27 cellular contexts compared by ENCODE assay signal in genomic region chr15:92385096-92385495, GRCh38. TPM values are rescaled to one million over a fixed set of nuclear protein-coding genes. Genes with fewer than 3 reads are reported as not detected.
DNase-seq lines count a peak whose midpoint lies in the region; ATAC-seq and TF ChIP-seq lines count a peak whose summit lies in the region.
"Had no signal": no experiment of that assay in that cellular context is flagged by ENCODE, and none has a peak within 500 bp of the region (broad histone marks: within the 10 kb centered on the region; RNA-seq: fewer than 3 reads in every experiment).

No MANE protein-coding gene starts in this region.

- H4K91ac ChIP-seq in mesenchymal stem cell (ENCODE audit: low read length), result no peak overlapping the region

- no peak overlapping the region for H2BK120ac ChIP-seq in mesenchymal stem cell (ENCODE audit: low read depth, low read length)

- no peak for TF ChIP-seq CTCF in AG09309 (IDR thresholded peaks at IDR 0.05; ENCODE audit: control insufficient read depth, insufficient read depth, low read depth, low read length, missing control alignments)
- TF ChIP-seq CTCF in mammary epithelial cell (conservative IDR thresholded peaks at IDR 0.05 in 1 of 2, IDR thresholded peaks at IDR 0.05 in 1 of 2; ENCODE audit: extremely low read depth in 1 of 2, insufficient read depth in 1 of 2, low read depth in 1 of 2, low read length in 2 of 2), result no peak
- no peak for TF ChIP-seq CTCF in right lobe of liver (IDR thresholded peaks at IDR 0.05)
- no peak for TF ChIP-seq CTCF in lower leg skin (IDR thresholded peaks at IDR 0.05)

- H3K27ac ChIP-seq in mammary epithelial cell (ENCODE audit: insufficient read depth, low read depth, low read length) (peak overlapping the region; percentile 41), mesenchymal stem cell (ENCODE audit: low read length, poor library complexity, severe bottlenecking) (no peak overlapping the region), right lobe of liver (no peak overlapping the region)
- H3K27ac ChIP-seq: heart right ventricle, parathyroid adenoma, WERI-Rb-1 had no signal

- H3K18ac ChIP-seq in mesenchymal stem cell (ENCODE audit: low read depth in 1 of 2, low read length in 2 of 2), result no peak overlapping the region

- no peak overlapping the region for H2BK5ac ChIP-seq in mesenchymal stem cell (ENCODE audit: low read depth, low read length, poor library complexity, severe bottlenecking)

- no peak overlapping the region for H3K4ac ChIP-seq in mesenchymal stem cell (ENCODE audit: low read depth in 1 of 2, low read length in 2 of 2)

- no peak overlapping the region for H2BK15ac ChIP-seq in mesenchymal stem cell (ENCODE audit: low read depth, poor library complexity, severe bottlenecking)

- H3K27ac Mint-ChIP-seq in T-helper 17 cell, result no peak overlapping the region
- H3K27ac Mint-ChIP-seq: CD4-positive, alpha-beta memory T cell; natural killer cell treated with Interleukin-12 subunit alpha and Interleukin-12 subunit beta and Interleukin-15 and Interleukin-18, amount 100 ng/mL, for 72 hours had no signal

- no peak overlapping the region for H3K23ac ChIP-seq in mesenchymal stem cell (ENCODE audit: low read length in 2 of 2)

- H3K9ac ChIP-seq in mammary epithelial cell (ENCODE audit: insufficient read depth, low read length) (no peak overlapping the region), mesenchymal stem cell (ENCODE audit: low read length) (no peak overlapping the region)
- H3K9ac ChIP-seq: parathyroid adenoma had no signal

- dilution Hi-C loops in mammary epithelial cell (cut with HindIII; ENCODE audit: low sequenced_read_pairs), result no loop called here

- H3K4me3 Mint-ChIP-seq in T-helper 17 cell, result no peak overlapping the region
- H3K4me3 Mint-ChIP-seq: CD4-positive, alpha-beta memory T cell; natural killer cell treated with Interleukin-12 subunit alpha and Interleukin-12 subunit beta and Interleukin-15 and Interleukin-18, amount 100 ng/mL, for 72 hours had no signal

- in situ Hi-C loops in mammary epithelial cell (cut with MboI; ENCODE audit: low sequenced_read_pairs in 2 of 2), result no loop called here

- CTCF ChIA-PET in mammary epithelial cell (lab: Charles Lee; ENCODE audit: low non-redundant PET), result interaction anchor here (0.5 kb wide), 1 partner anchor 54 kb away, joined by 5 read pairs; no protein-coding TSS in a partner anchor

- intact Hi-C loops in mammary epithelial cell (cut with micrococcal nuclease), result no loop called here
- intact Hi-C loops in right lobe of liver (cut with DNase I), result no loop called here
- intact Hi-C loops in lower leg skin (cut with DNase I; ENCODE audit: low total_unique reads), result no loop called here

- H3K27me3 ChIP-seq in mammary epithelial cell (ENCODE audit: insufficient read depth, low read length) (peaks cover 13% of the 10 kb centered on the region), mesenchymal stem cell (ENCODE audit: control insufficient read depth in 1 of 2, insufficient read depth in 1 of 2, low read length in 2 of 2) (peaks cover 8 to 37% of the 10 kb centered on the region in 2 experiments), right lobe of liver (no peaks in the 10 kb centered on the region)

- peaks cover 2% of the 10 kb centered on the region for H3K36me3 Mint-ChIP-seq in T-helper 17 cell (ENCODE audit: low read depth)
- H3K36me3 Mint-ChIP-seq: CD4-positive, alpha-beta memory T cell; natural killer cell treated with Interleukin-12 subunit alpha and Interleukin-12 subunit beta and Interleukin-15 and Interleukin-18, amount 100 ng/mL, for 72 hours had no signal

- BruUV-seq in mammary epithelial cell (replicated peaks; lab: Mats Ljungman, UMichigan), result no TSS peak

- H4K8ac ChIP-seq in mesenchymal stem cell (ENCODE audit: low read length), result no peak overlapping the region

- no peak overlapping the region for H2AK5ac ChIP-seq in mesenchymal stem cell (ENCODE audit: low read length, severe bottlenecking)

- H3K4me2 ChIP-seq in mammary epithelial cell (ENCODE audit: insufficient read depth, low read depth, low read length) (peak overlapping the region; percentile 43), mesenchymal stem cell (ENCODE audit: low read length, poor library complexity, severe bottlenecking) (no peak overlapping the region)

- H2AFZ ChIP-seq in mammary epithelial cell (ENCODE audit: low read depth, low read length), result peak overlapping the region; percentile 67
- H2AFZ ChIP-seq in mesenchymal stem cell (ENCODE audit: low read depth, low read length), result no peak overlapping the region
- H2AFZ ChIP-seq: parathyroid adenoma had no signal

- H3K4me3 ChIP-seq in AG09309 (ENCODE audit: control insufficient read depth, low read depth, low read length) (no peak overlapping the region), mammary epithelial cell (replicated peaks in 1 of 3; ENCODE audit: insufficient read depth in 1 of 3, low read depth in 2 of 3, low read length in 3 of 3) (no peak overlapping the region), mesenchymal stem cell (ENCODE audit: insufficient read depth in 1 of 2, low read depth in 1 of 2, low read length in 2 of 2) (no peak overlapping the region), right lobe of liver (no peak overlapping the region), lower leg skin (ENCODE audit: low read depth, poor library complexity, severe bottlenecking) (no peak overlapping the region)
- H3K4me3 ChIP-seq: heart right ventricle had no signal

- no peaks in the 10 kb centered on the region for H3K79me2 ChIP-seq in mammary epithelial cell (ENCODE audit: insufficient read depth, low read length)
- H3K79me2 ChIP-seq: parathyroid adenoma had no signal

- H3K4me1 ChIP-seq in mammary epithelial cell (ENCODE audit: insufficient read depth, low read length) (peaks cover 27% of the 10 kb centered on the region), mesenchymal stem cell (ENCODE audit: control insufficient read depth, insufficient read depth, low read depth, low read length) (no peaks in the 10 kb centered on the region), right lobe of liver (no peaks in the 10 kb centered on the region)
- H3K4me1 ChIP-seq: heart right ventricle, parathyroid adenoma had no signal

- H3K9me3 ChIP-seq in mammary epithelial cell (replicated peaks; ENCODE audit: insufficient read depth, low read length) (peaks cover 2% of the 10 kb centered on the region), mesenchymal stem cell (ENCODE audit: control insufficient read depth, low read length) (no peaks in the 10 kb centered on the region), right lobe of liver (no peaks in the 10 kb centered on the region), T-helper 17 cell (ENCODE audit: control insufficient read depth, low read length, poor library complexity, severe bottlenecking) (no peaks in the 10 kb centered on the region)

- peaks cover 3% of the 10 kb centered on the region for H3K4me1 Mint-ChIP-seq in T-helper 17 cell

- DNase-seq in AG09309 (ENCODE audit: low read depth) (peak; percentile 14), LHCN-M2 (ENCODE audit: low read depth) (peak; percentile 92), mammary epithelial cell (peak; percentile 89), mesenchymal stem cell (peak; percentile 40), right lobe of liver (no peak), T-helper 17 cell (no peak), NCI-H1436 treated with DMSO at 0.1 percent for 48 hours (lab: John Stamatoyannopoulos, UW) (no peak), lower leg skin (ENCODE audit: low spot score in 2 of 2) (no peak)
- DNase-seq: ACHN; activated naive CD4-positive, alpha-beta T cell; activated T-cell treated with anti-CD3 and anti-CD28 coated beads for 4 hours; CD4-positive, alpha-beta memory T cell; cerebellar nuclear complex; DND-41; effector CD8-positive, alpha-beta T cell; heart right ventricle; Karpas-422; NCI-H1105 treated with DMSO at 0.1 percent for 48 hours; NCI-H2107; NCI-H524 treated with DMSO at 0.1 percent for 48 hours; Right ventricle myocardium superior; small intestine; stimulated activated CD4-positive, alpha-beta T cell treated with anti-CD3 and anti-CD28 coated beads, Interleukin-4, amount 100 ng/mL, for 24 hours; WERI-Rb-1 had no signal

- ATAC-seq in right lobe of liver, result no peak
- no peak for ATAC-seq in T-helper 17 cell
- ATAC-seq: heart right ventricle; natural killer cell treated with Interleukin-12 subunit alpha and Interleukin-12 subunit beta and Interleukin-15 and Interleukin-18, amount 100 ng/mL, for 72 hours had no signal

- TF ChIP-seq POLR2A in right lobe of liver (IDR thresholded peaks at IDR 0.05), result no peak
- no peak for TF ChIP-seq POLR2A in lower leg skin (IDR thresholded peaks at IDR 0.05)

- no peaks in the 10 kb centered on the region for H3K79me1 ChIP-seq in mesenchymal stem cell (replicated peaks; ENCODE audit: low read length, poor library complexity, severe bottlenecking)

- H3K14ac ChIP-seq in mesenchymal stem cell (ENCODE audit: low read length in 2 of 2), result no peak overlapping the region

- H3K27me3 Mint-ChIP-seq in T-helper 17 cell, result peaks cover 79% of the 10 kb centered on the region

- 0% methylated on average over 2 of the region's 2 CpGs for WGBS in mammary epithelial cell (ENCODE audit: low coverage, missing lambda C conversion rate)
- 54% methylated on average over 2 of the region's 2 CpGs for WGBS in mesenchymal stem cell
- WGBS in right lobe of liver (ENCODE audit: insufficient coverage, low coverage, low lambda C conversion rate, missing lambda C conversion rate), result 55% methylated on average over 2 of the region's 2 CpGs
- WGBS in lower leg skin, 2 donors, result 73 to 77% methylated on average over 2 of the region's 2 CpGs

- H2BK12ac ChIP-seq in mesenchymal stem cell (ENCODE audit: low read length in 2 of 2), result no peak overlapping the region

- H3K36me3 ChIP-seq in mammary epithelial cell (ENCODE audit: insufficient read depth, low read length) (no peaks in the 10 kb centered on the region), mesenchymal stem cell (ENCODE audit: control insufficient read depth in 1 of 2, insufficient read depth in 2 of 2, low read depth in 1 of 2, low read length in 2 of 2) (no peaks in the 10 kb centered on the region), right lobe of liver (no peaks in the 10 kb centered on the region)
- H3K36me3 ChIP-seq: heart right ventricle, WERI-Rb-1 had no signal

- H4K20me1 ChIP-seq in mammary epithelial cell (ENCODE audit: insufficient read depth, low read length), result no peaks in the 10 kb centered on the region

RNA-seq across cellular contexts. Expression of gene ST8SIA2, which starts 8.6 kb away (rescaled TPM):
- total RNA-seq in LHCN-M2 (2014; rRNA removed) (12.7 and 15.7 TPM in 2 replicates), mammary epithelial cell (1 to 10 TPM; 2.4 to 4.8 TPM), right lobe of liver (not detected), T-helper 17 cell (not detected), lower leg skin (under 1 TPM in 1 of 4 donors, not detected in 3; 0.06 TPM)
- polyA plus RNA-seq in LHCN-M2 (2012), result 11.0 TPM
- 0.42 TPM for polyA plus RNA-seq in mammary epithelial cell
- not detected for polyA minus RNA-seq in mammary epithelial cell
- polyA plus RNA-seq in mesenchymal stem cell (2013, experiment 1 of 2), result 0.03 TPM
- polyA plus RNA-seq in mesenchymal stem cell (2013, experiment 2 of 2), result 0.04 TPM
- total RNA-seq: CD4-positive, alpha-beta memory T cell; natural killer cell treated with Interleukin-12 subunit alpha and Interleukin-12 subunit beta and Interleukin-15 and Interleukin-18, amount 100 ng/mL, for 72 hours; T-helper 1 cell treated with Interleukin-12 subunit alpha and Interleukin-12 subunit beta and Interleukin-4 antibody, amounts not matched to agents 30 ng/mL and 1 ng/mL, for 36 hours had no signal
- polyA plus RNA-seq: CD4-positive, alpha-beta memory T cell had no signal

Comparison
In these comparisons a context has a peak if more than half of its experiments do, and no peak if none do; other contexts are left out.
1. DNase-seq: peak in AG09309 (single experiment), LHCN-M2 (single experiment), mammary epithelial cell (single experiment) and mesenchymal stem cell (single experiment); none in right lobe of liver (0 of 3), T-helper 17 cell (0 of 3), NCI-H1436 treated with DMSO at 0.1 percent for 48 hours (single experiment) and lower leg skin (0 of 2).